Comparison of ENCODE assay signal across 10 cellular contexts in genomic region chr18:35624140-35624539, GRCh38. TPM values are rescaled to one million over a fixed set of nuclear protein-coding genes. Genes with fewer than 3 reads are reported as not detected.
A peak's percentile ranks its signal among the peaks of the same experiment; 100 is the strongest.
DNase-seq lines count a peak whose midpoint lies in the region; ATAC-seq and TF ChIP-seq lines count a peak whose summit lies in the region.
"Had no signal": no experiment of that assay in that cellular context is flagged by ENCODE, and none has a peak within 500 bp of the region (broad histone marks: within the 10 kb centered on the region; RNA-seq: fewer than 3 reads in every experiment).

No MANE protein-coding gene starts in this region.

- ATAC-seq in GM18511 (IDR thresholded peaks at IDR 0.05; ENCODE audit: unreplicated experiment) (peak; percentile 72), GM21381 (IDR thresholded peaks at IDR 0.05; ENCODE audit: unreplicated experiment) (peak; percentile 67), HG03280 (IDR thresholded peaks at IDR 0.05; ENCODE audit: unreplicated experiment) (peak; percentile 75), right cardiac atrium (no peak)

- intact Hi-C loops in right cardiac atrium (cut with DNase I), result no loop called here

- TF ChIP-seq CTCF in fibroblast of villous mesenchyme (IDR thresholded peaks at IDR 0.05; ENCODE audit: insufficient read depth, low read depth, low read length), result no peak

- peaks cover 4% of the 10 kb centered on the region for H3K4me1 ChIP-seq in right cardiac atrium (ENCODE audit: control insufficient read depth, insufficient read depth, low read length)

- H3K27me3 ChIP-seq in right cardiac atrium (ENCODE audit: control insufficient read depth, insufficient read depth), result no peaks in the 10 kb centered on the region

- 98% methylated on average over 1 of the region's 1 CpG for WGBS in right cardiac atrium

- DNase-seq in fibroblast of villous mesenchyme (ENCODE audit: low read depth) (peak; percentile 24), DMS53 treated with DMSO at 0.1 percent for 48 hours (lab: John Stamatoyannopoulos, UW; ENCODE audit: unreplicated experiment) (no peak), right cardiac atrium (no peak), foreskin melanocyte (no peak), putamen (ENCODE audit: low spot score) (no peak)
- DNase-seq: hippocampal formation, NCI-H1694 treated with DMSO at 0.1 percent for 48 hours had no signal

- no peak overlapping the region for H3K4me3 ChIP-seq in fibroblast of villous mesenchyme (ENCODE audit: low read depth, low read length)
- no peak overlapping the region for H3K4me3 ChIP-seq in right cardiac atrium (ENCODE audit: low read length)

- no peak overlapping the region for H3K27ac ChIP-seq in right cardiac atrium (ENCODE audit: low read length)

- H3K9me3 ChIP-seq in right cardiac atrium (ENCODE audit: control insufficient read depth, low read length), result no peaks in the 10 kb centered on the region

RNA-seq across cellular contexts. Expression of gene GALNT1, which starts 42.6 kb away (rescaled TPM):
- total RNA-seq in fibroblast of villous mesenchyme, result 56.7 and 82.9 TPM in 2 replicates
- total RNA-seq in right cardiac atrium, result 10 to 100 TPM; 47.8 to 60.3 (median 56.2) TPM
- polyA plus RNA-seq in right cardiac atrium, result 17.8 TPM

Comparison
In these comparisons a context has a peak if more than half of its experiments do, and no peak if none do; other contexts are left out.
1. ATAC-seq: peak in GM18511 (single experiment), GM21381 (single experiment) and HG03280 (single experiment); none in right cardiac atrium (0 of 2).